In the genomic region with DNA sequence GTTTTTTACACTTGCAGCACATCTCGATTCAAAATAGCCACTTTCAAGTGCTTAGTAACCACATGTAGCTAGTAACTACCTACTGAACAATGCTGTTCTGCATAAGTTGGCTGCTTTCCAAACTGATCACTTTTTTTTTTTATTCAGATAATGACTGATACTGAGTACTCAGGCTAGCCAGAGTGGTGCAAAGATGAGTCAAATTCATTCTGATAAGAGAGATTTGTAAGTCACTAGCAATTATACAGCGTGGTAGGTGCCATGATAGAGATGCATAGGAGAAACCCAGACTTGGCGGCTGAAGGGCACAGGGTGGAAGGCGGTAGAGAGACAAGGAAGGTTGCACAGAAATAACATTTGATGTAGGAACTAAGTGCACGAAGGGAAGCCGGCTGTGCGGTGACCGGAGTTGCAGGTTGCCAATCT, we compare ENCODE assay signal across 1 cellular context.
TF ChIP-seq lines count a peak whose summit lies in the region.

No MANE protein-coding gene starts in this region.

TF ChIP-seq in H1, 55 proteins besides CTCF, POLR2A, EP300 and RAD21 (continued from another document):
- TF ChIP-seq, protein P1, sequence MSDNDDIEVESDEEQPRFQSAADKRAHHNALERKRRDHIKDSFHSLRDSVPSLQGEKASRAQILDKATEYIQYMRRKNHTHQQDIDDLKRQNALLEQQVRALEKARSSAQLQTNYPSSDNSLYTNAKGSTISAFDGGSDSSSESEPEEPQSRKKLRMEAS (IDR thresholded peaks at IDR 0.05), result no peak
